In genomic region chr4:136526517-136526916, GRCh38 we compare ENCODE assay signal across 28 cellular contexts.
A peak's percentile ranks its signal among the peaks of the same experiment; 100 is the strongest.
DNase-seq lines count a peak whose midpoint lies in the region; ATAC-seq lines count a peak whose summit lies in the region.
"Had no signal": no experiment of that assay in that cellular context is flagged by ENCODE, and none has a peak within 500 bp of the region (broad histone marks: within the 10 kb centered on the region; RNA-seq: fewer than 3 reads in every experiment).

No MANE protein-coding gene starts in this region.

- H3K36me3 ChIP-seq in H7 (replicated peaks; ENCODE audit: control insufficient read depth, insufficient read depth, low read length): no peaks in the 10 kb centered on the region
- H3K36me3 ChIP-seq: BLaER1, gastrocnemius medialis, ovary had no signal

- POLR2A ChIA-PET in T-cell (lab: Charles Lee): no interaction called here

- H3K4me3 Mint-ChIP-seq in T-cell: no peak overlapping the region
- H3K4me3 Mint-ChIP-seq: activated CD8-positive, alpha-beta T cell treated with anti-CD3 and anti-CD28 coated beads, Interleukin-2, amount 10 ng/mL, durations not matched to agents 7 days and 5 days; naive thymus-derived CD4-positive, alpha-beta T cell; type B pancreatic cell had no signal

- no peak overlapping the region for H3K27ac Mint-ChIP-seq in T-cell
- H3K27ac Mint-ChIP-seq: activated CD8-positive, alpha-beta T cell treated with anti-CD3 and anti-CD28 coated beads, Interleukin-2, amount 10 ng/mL, durations not matched to agents 7 days and 5 days; naive thymus-derived CD4-positive, alpha-beta T cell; type B pancreatic cell had no signal

- peaks cover 0 to 8% (median 0%) of the 10 kb centered on the region in 3 donors for H3K9me3 Mint-ChIP-seq in T-cell
- H3K9me3 Mint-ChIP-seq: type B pancreatic cell had no signal

- CTCF ChIA-PET in T-cell (lab: Charles Lee): no interaction called here

- H3K4me3 ChIP-seq in H7 (ENCODE audit: insufficient read depth, low read depth, low read length): no peak overlapping the region
- H3K4me3 ChIP-seq: BLaER1, gastrocnemius medialis, ovary had no signal

- ATAC-seq in T-cell (replicated peaks in 1 of 4): no peak
- ATAC-seq: activated CD8-positive, alpha-beta T cell treated with anti-CD3 and anti-CD28 coated beads, Interleukin-2, amount 10 ng/mL, durations not matched to agents 7 days and 5 days; gastrocnemius medialis; left colon; naive thymus-derived CD4-positive, alpha-beta T cell; right cardiac atrium; Right ventricle myocardium inferior had no signal

- no peaks in the 10 kb centered on the region for H3K36me3 Mint-ChIP-seq in T-cell
- H3K36me3 Mint-ChIP-seq: naive thymus-derived CD4-positive, alpha-beta T cell; type B pancreatic cell had no signal

- no peaks in the 10 kb centered on the region for H3K4me1 Mint-ChIP-seq in T-cell
- H3K4me1 Mint-ChIP-seq: naive thymus-derived CD4-positive, alpha-beta T cell had no signal

- peak; percentile 5 for DNase-seq in EL
- DNase-seq in LHCN-M2 (ENCODE audit: low read depth): peak; percentile 48
- DNase-seq in dedifferentiated amniotic fluid mesenchymal stem cell (ENCODE audit: extremely low spot score): peak; percentile 22
- peak; percentile 38 for DNase-seq in kidney tubule cell (ENCODE audit: low spot score)
- no peak for DNase-seq in T-cell
- DNase-seq in NOMO-1 treated with DMSO at 0.1 percent for 48 hours (lab: John Stamatoyannopoulos, UW; ENCODE audit: unreplicated experiment): no peak
- DNase-seq in H7: no peak
- no peak for DNase-seq in AG08395 (ENCODE audit: low spot score)
- DNase-seq: activated CD4-positive, CD25-positive, alpha-beta regulatory T cell treated with anti-CD3 and anti-CD28 coated beads, Interleukin-2, amount 50 U/mL, for 72 hours; activated CD8-positive, alpha-beta T cell treated with anti-CD3 and anti-CD28 coated beads, Interleukin-2, amount 10 ng/mL, durations not matched to agents 7 days and 5 days; activated naive CD4-positive, alpha-beta T cell treated with Interleukin-2 at 50 U/mL for 16 hours; amygdala; central memory CD4-positive, alpha-beta T cell; COR-L47; gastrocnemius medialis; Kasumi-1; left colon; naive thymus-derived CD4-positive, alpha-beta T cell; NCI-H1092 treated with DMSO at 0.1 percent for 48 hours; NCI-H2029; NCI-H2227 treated with DMSO at 0.1 percent for 48 hours; NCI-H774; ovary; right cardiac atrium; T1000 had no signal

- H3K27me3 ChIP-seq in H7 (ENCODE audit: control insufficient read depth, insufficient read depth, low read length): no peaks in the 10 kb centered on the region
- H3K27me3 ChIP-seq: BLaER1, gastrocnemius medialis, ovary had no signal

- no peaks in the 10 kb centered on the region for H3K27me3 Mint-ChIP-seq in T-cell
- H3K27me3 Mint-ChIP-seq: naive thymus-derived CD4-positive, alpha-beta T cell; type B pancreatic cell had no signal

Comparison
In these comparisons a context has a peak if more than half of its experiments do, and no peak if none do; other contexts are left out.
1. DNase-seq: peak in EL (single experiment), LHCN-M2 (single experiment), dedifferentiated amniotic fluid mesenchymal stem cell (single experiment) and kidney tubule cell (single experiment); none in T-cell (0 of 34), NOMO-1 treated with DMSO at 0.1 percent for 48 hours (single experiment), H7 (single experiment) and AG08395 (single experiment).